In the genomic region with DNA sequence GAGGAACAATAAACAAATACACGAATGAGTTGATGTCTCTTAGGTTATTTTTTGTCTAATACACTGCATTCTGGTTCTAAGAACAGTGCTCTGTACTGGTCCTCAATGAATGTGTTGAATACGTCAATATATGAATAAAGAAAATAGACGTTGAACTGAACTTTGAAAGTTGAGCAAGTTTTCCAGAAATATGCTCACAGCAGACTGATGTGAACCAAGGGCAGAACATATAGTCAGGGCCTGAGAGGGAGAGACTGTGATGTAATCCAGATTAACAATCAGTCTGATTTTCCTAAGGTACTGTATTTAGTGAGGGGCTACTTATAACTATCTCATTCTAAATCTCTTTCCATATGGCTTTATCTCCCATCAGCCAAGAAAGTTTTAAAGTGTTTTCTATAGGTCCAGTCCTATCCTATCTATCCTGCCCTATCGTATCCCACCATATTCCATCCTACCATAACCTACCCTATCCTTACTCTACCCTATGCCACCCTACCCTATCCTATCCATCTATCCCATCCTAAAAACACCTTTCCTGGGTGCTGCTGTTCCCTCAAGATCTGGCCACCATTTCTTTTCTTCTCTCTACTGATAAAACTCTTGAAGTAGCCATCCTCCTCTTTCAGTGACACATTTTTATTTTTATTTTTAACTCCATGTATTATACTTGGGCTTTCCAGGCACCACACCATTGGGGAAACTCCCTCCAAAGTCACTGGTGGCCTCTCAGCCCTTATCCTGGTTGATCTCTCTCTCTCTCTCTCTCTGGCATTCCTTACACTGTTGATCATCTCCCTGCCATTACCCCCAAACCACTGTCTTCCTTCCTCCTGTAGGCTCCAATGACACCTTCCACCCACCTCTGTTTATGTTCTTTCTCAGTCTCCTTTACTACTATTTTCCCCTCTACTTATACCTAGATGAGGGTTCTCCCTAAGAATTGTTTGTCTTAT, we compare ENCODE assay signal across 21 cellular contexts.
DNase-seq lines count a peak whose midpoint lies in the region; ATAC-seq lines count a peak whose summit lies in the region.
"Had no signal": no experiment of that assay in that cellular context is flagged by ENCODE, and none has a peak within 500 bp of the region (broad histone marks: within the 10 kb centered on the region; RNA-seq: fewer than 3 reads in every experiment).

No MANE protein-coding gene starts in this region.

- in situ Hi-C loops in KBM-7 (cut with MboI; ENCODE audit: low pct_unique_long_range_greater_than_20kb, low sequenced_read_pairs): no loop called here

- no peak for ATAC-seq in GM21619 (IDR thresholded peaks at IDR 0.05; ENCODE audit: unreplicated experiment)
- no peak for ATAC-seq in GM18867 (IDR thresholded peaks at IDR 0.05; ENCODE audit: unreplicated experiment)
- ATAC-seq: A549, T-cell had no signal

- DNase-seq in A172 (ENCODE audit: low spot score) (peak; percentile 50), EH (ENCODE audit: low read depth) (peak; percentile 55), M059J (ENCODE audit: low read depth) (peak; percentile 82), iPS-NIHi7 (ENCODE audit: extremely low spot score) (peak; percentile 11), KBM-7 (no peak), NCI-H526 (lab: John Stamatoyannopoulos, UW) (no peak)
- DNase-seq: CD4-positive, alpha-beta T cell; DMS79 treated with DMSO at 0.1 percent for 48 hours; GF-D8; GOT3; Kasumi-1; NCI-H1105; NCI-H1694; NCI-H2081 treated with DMSO at 0.1 percent for 48 hours; NCI-H446 treated with DMSO at 0.1 percent for 48 hours; NCI-H774; SHP77; T-cell had no signal

Comparison
In these comparisons a context has a peak if more than half of its experiments do, and no peak if none do; other contexts are left out.
1. DNase-seq: peak in A172 (single experiment), EH (single experiment), M059J (single experiment) and iPS-NIHi7 (single experiment); none in KBM-7 (single experiment) and NCI-H526 (0 of 2).